Comparison of ENCODE assay signal across 7 cellular contexts in the genomic region with DNA sequence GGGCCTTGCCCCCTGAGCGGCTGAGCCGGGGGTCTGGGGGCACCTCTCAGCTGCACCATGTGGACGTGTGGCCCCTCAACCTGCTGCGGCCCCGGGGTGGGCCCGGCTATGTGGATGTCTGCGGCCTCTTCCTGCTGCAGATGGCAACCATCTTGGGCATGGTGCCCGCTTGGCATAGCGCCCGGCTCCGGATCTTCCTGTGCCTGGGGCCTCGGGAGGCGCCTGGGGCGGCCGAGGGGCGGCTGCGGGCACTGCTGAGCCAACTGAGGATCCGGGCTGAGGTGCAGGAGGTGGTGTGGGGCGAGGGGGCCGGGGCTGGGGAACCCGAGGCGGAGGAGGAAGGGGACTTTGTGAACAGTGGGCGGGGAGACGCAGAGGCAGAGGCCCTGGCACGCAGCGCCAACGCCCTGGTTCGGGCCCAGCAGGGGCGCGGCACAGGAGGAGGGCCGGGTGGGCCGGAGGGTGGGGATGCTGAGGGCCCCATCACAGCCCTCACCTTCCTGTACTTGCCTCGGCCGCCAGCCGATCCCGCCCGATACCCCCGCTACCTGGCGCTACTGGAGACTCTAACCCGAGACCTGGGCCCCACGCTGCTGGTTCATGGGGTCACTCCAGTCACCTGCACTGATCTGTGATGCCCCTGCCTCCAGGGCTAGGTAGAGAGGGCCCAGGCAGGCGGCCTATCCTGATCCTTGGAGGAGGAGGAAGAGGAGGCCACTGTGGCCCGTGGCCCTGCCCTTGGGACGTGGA. TPM values are rescaled to one million over a fixed set of nuclear protein-coding genes. Genes with fewer than 3 reads are reported as not detected.
A peak's percentile ranks its signal among the peaks of the same experiment; 100 is the strongest.
DNase-seq lines count a peak whose midpoint lies in the region; ATAC-seq and TF ChIP-seq lines count a peak whose summit lies in the region.

No MANE protein-coding gene starts in this region.

- H4K20me1 ChIP-seq in GM23248 (ENCODE audit: insufficient read depth), result no peaks in the 10 kb centered on the region

- peaks cover 39% of the 10 kb centered on the region for H3K79me2 ChIP-seq in GM23248 (ENCODE audit: insufficient read depth)

- TF ChIP-seq POLR2A in Peyer's patch (IDR thresholded peaks at IDR 0.05) (peak; percentile 7 to 45), uterus (IDR thresholded peaks at IDR 0.05) (no peak)

- H3K27me3 ChIP-seq in GM23248 (replicated peaks; ENCODE audit: insufficient read depth), result no peaks in the 10 kb centered on the region
- H3K27me3 ChIP-seq in Peyer's patch, result no peaks in the 10 kb centered on the region
- no peaks in the 10 kb centered on the region for H3K27me3 ChIP-seq in muscle layer of colon (ENCODE audit: control insufficient read depth in 1 of 2, insufficient read depth in 2 of 2, low read length in 2 of 2)
- H3K27me3 ChIP-seq in uterus, result no peaks in the 10 kb centered on the region

- TF ChIP-seq CTCF in Peyer's patch (IDR thresholded peaks at IDR 0.05) (no peak), coronary artery (IDR thresholded peaks at IDR 0.05) (no peak), uterus (IDR thresholded peaks at IDR 0.05) (no peak)

- no peak for ATAC-seq in HG02840 (IDR thresholded peaks at IDR 0.05; ENCODE audit: low FRiP score, unreplicated experiment)
- ATAC-seq in GM21737 (IDR thresholded peaks at IDR 0.05; ENCODE audit: unreplicated experiment), result no peak

- H3K4me3 ChIP-seq in GM23248 (peak overlapping the region; percentile 100), Peyer's patch (peak overlapping the region; percentile 15 to 71 (median 48)), coronary artery (peak overlapping the region; percentile 85), muscle layer of colon (ENCODE audit: low read depth in 1 of 2, low read length in 2 of 2) (peak overlapping the region in 1 of 2 donors; percentile 81), uterus (peak overlapping the region; percentile 4 to 100)

- H3K27ac ChIP-seq in GM23248 (peak overlapping the region; percentile 79), Peyer's patch (peak overlapping the region; percentile 75 to 95 (median 86)), coronary artery (peak overlapping the region; percentile 95 to 98), muscle layer of colon (ENCODE audit: low read depth, low read length) (peak overlapping the region; percentile 99), uterus (peak overlapping the region; percentile 96 to 99)

- in situ Hi-C loops in GM23248 (cut with MboI), result loop anchor here (25.0 kb wide), 1 partner anchor 404 kb away; a partner anchor contains a TSS

- peak; percentile 55 for DNase-seq in GM23248
- DNase-seq in Peyer's patch, result peak in 2 of 3 donors; percentile 84 to 88
- DNase-seq in coronary artery (ENCODE audit: low spot score), result no peak
- peak; percentile 79 to 88 for DNase-seq in uterus

- peak overlapping the region; percentile 90 for H3K4me2 ChIP-seq in GM23248 (ENCODE audit: unreplicated experiment)

- H3K9me3 ChIP-seq in GM23248 (ENCODE audit: low read depth) (no peaks in the 10 kb centered on the region), Peyer's patch (no peaks in the 10 kb centered on the region), muscle layer of colon (ENCODE audit: low read length) (no peaks in the 10 kb centered on the region), uterus (no peaks in the 10 kb centered on the region)

- no peaks in the 10 kb centered on the region for H3K9me2 ChIP-seq in GM23248 (ENCODE audit: insufficient read depth)

- intact Hi-C loops in uterus (cut with DNase I; ENCODE audit: low total_unique reads), result no loop called here

- peaks cover 16% of the 10 kb centered on the region for H3F3A ChIP-seq in GM23248 (ENCODE audit: insufficient read depth)

- peak overlapping the region; percentile 83 for H2AFZ ChIP-seq in GM23248

- H3K9ac ChIP-seq in GM23248 (peak overlapping the region; percentile 100), muscle layer of colon (ENCODE audit: low read length) (peak overlapping the region; percentile 87)

- 31 to 33% methylated on average over 37 of the region's 44 CpGs for WGBS in GM23248 (ENCODE audit: low coverage in 1 of 2, low lambda C conversion rate in 2 of 2, missing lambda C conversion rate in 2 of 2), 2 experiments

- H3K4me1 ChIP-seq in GM23248 (ENCODE audit: insufficient read depth) (peaks cover 7% of the 10 kb centered on the region), Peyer's patch (peaks cover 6 to 42% (median 12%) of the 10 kb centered on the region in 4 donors), muscle layer of colon (ENCODE audit: insufficient read depth, low read length) (peaks cover 25% of the 10 kb centered on the region), uterus (peaks cover 0 to 25% of the 10 kb centered on the region in 2 donors)

- H3K36me3 ChIP-seq in GM23248 (ENCODE audit: low read depth) (no peaks in the 10 kb centered on the region), Peyer's patch (peaks cover 0 to 13% (median 0%) of the 10 kb centered on the region in 3 donors), muscle layer of colon (ENCODE audit: insufficient read depth, low read length) (peaks cover 12% of the 10 kb centered on the region), uterus (no peaks in the 10 kb centered on the region)

RNA-seq across cellular contexts. Expression of a gene that starts 1.0 kb away (rescaled TPM):
- total RNA-seq in GM23248 (2014; rRNA removed; shearing (Covaris generic)), result 113 and 121 TPM in 2 replicates
- polyA plus RNA-seq in GM23248 (2016; fragmentation: Nextera tagmentation; extraction: Ambion mirVana), result 68.6 and 71.3 TPM in 2 replicates
- total RNA-seq in Peyer's patch, result 10 to 100 TPM in 3 of 4 donors, 1 to 10 TPM in 1; 8.8 to 22.3 (median 15.4) TPM
- total RNA-seq in uterus, result 100 to 1,000 TPM in 1 of 4 donors, 10 to 100 TPM in 3; 26.2 to 105 (median 61.6) TPM

RNA-seq across cellular contexts. Expression of a gene that starts 8.8 kb away (rescaled TPM):
- 57.1 and 58.9 TPM in 2 replicates for total RNA-seq in GM23248 (2014; rRNA removed; shearing (Covaris generic))
- 74.8 and 74.9 TPM in 2 replicates for polyA plus RNA-seq in GM23248 (2016; fragmentation: Nextera tagmentation; extraction: Ambion mirVana)
- 100 to 1,000 TPM in 2 of 4 donors, 10 to 100 TPM in 2; 60.9 to 272 (median 113) TPM for total RNA-seq in Peyer's patch
- 100 to 1,000 TPM in 1 of 4 donors, 10 to 100 TPM in 3; 17.1 to 185 (median 41.1) TPM for total RNA-seq in uterus

RNA-seq across cellular contexts. Expression of a gene that starts 13.6 kb away (rescaled TPM):
- 16.8 and 21.2 TPM in 2 replicates for total RNA-seq in GM23248 (2014; rRNA removed; shearing (Covaris generic))
- 6.1 and 7.9 TPM in 2 replicates for polyA plus RNA-seq in GM23248 (2016; fragmentation: Nextera tagmentation; extraction: Ambion mirVana)
- total RNA-seq in Peyer's patch (10 to 100 TPM; 24.8 to 51.1 (median 28.2) TPM), uterus (10 to 100 TPM in 3 of 4 donors, 1 to 10 TPM in 1; 9.0 to 36.9 (median 25.9) TPM)

RNA-seq across cellular contexts. Expression of a gene that starts 23.4 kb away (rescaled TPM):
- total RNA-seq in GM23248 (2014; rRNA removed; shearing (Covaris generic)), result 6.7 and 9.9 TPM in 2 replicates
- 4.3 and 5.1 TPM in 2 replicates for polyA plus RNA-seq in GM23248 (2016; fragmentation: Nextera tagmentation; extraction: Ambion mirVana)
- total RNA-seq in Peyer's patch (1 to 10 TPM; 4.1 to 7.0 (median 5.2) TPM), uterus (1 to 10 TPM in 3 of 4 donors, not detected in 1; 4.8 to 9.7 (median 5.0) TPM)

RNA-seq across cellular contexts. Expression of a gene that starts 29.5 kb away (rescaled TPM):
- not detected in 2 replicates for total RNA-seq in GM23248 (2014; rRNA removed; shearing (Covaris generic))
- polyA plus RNA-seq in GM23248 (2016; fragmentation: Nextera tagmentation; extraction: Ambion mirVana), result 0.14 TPM in 1 of 2 replicates, not detected in the other
- 10 to 100 TPM in 3 of 4 donors, 1 to 10 TPM in 1; 3.3 to 35.4 (median 25.3) TPM for total RNA-seq in Peyer's patch
- total RNA-seq in uterus, result 10 to 100 TPM in 3 of 4 donors, 1 to 10 TPM in 1; 6.7 to 55.9 (median 14.5) TPM

Comparison
In these comparisons a context has a peak if more than half of its experiments do, and no peak if none do; other contexts are left out.
1. POLR2A ChIP-seq: peak in Peyer's patch (2 of 2); none in uterus (0 of 2).
2. Peak in every context shown above with its lines, with median percentiles within 50 percentile points of each other: H3K27ac ChIP-seq.